In the genomic region with DNA sequence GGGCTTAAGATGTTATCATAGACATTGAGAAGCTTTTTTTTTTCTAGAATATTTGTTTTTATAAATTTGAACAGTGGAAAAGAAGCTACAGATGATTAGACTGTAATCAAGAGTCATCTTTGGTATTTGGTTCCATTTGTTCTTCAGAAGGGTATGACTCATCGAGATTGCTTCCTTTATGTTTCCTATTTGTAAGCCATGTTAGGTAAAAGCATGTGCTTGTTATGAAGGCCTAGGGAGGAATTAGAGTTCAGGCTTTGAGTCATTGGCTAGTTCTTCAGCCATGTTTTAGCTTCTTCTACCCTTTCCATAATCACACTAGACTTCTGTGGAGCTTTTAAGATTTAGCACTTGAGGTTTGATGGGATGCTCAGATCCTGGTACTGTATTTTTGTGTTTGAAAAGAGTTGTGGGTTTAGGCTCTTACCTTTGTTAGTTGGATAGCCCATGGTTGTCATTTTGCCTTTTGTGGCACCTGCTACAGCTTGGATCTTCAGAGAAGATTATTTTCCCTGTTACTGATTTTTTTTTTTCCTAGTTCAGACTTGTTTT, we compare ENCODE assay signal across 8 cellular contexts. TPM values are rescaled to one million over a fixed set of nuclear protein-coding genes. Genes with fewer than 3 reads are reported as not detected.
DNase-seq lines count a peak whose midpoint lies in the region; ATAC-seq and TF ChIP-seq lines count a peak whose summit lies in the region.
"Had no signal": no experiment of that assay in that cellular context is flagged by ENCODE, and none has a peak within 500 bp of the region (broad histone marks: within the 10 kb centered on the region; RNA-seq: fewer than 3 reads in every experiment).

No MANE protein-coding gene starts in this region.

- no peak for TF ChIP-seq CTCF in sigmoid colon (IDR thresholded peaks at IDR 0.05)

- H3K9me3 ChIP-seq in sigmoid colon: no peaks in the 10 kb centered on the region

- peaks cover 0 to 82% (median 61%) of the 10 kb centered on the region in 4 donors for H3K4me1 ChIP-seq in sigmoid colon

- TF ChIP-seq EP300 in sigmoid colon (IDR thresholded peaks at IDR 0.05): no peak

- no peak for TF ChIP-seq POLR2A in sigmoid colon (IDR thresholded peaks at IDR 0.05)

- intact Hi-C loops in sigmoid colon (cut with DNase I): loop anchor here (5.0 kb wide), 1 partner anchor 46 kb away; no protein-coding TSS in a partner anchor

- H3K36me3 ChIP-seq in sigmoid colon: peaks cover 0 to 14% (median 3%) of the 10 kb centered on the region in 4 donors

- peak overlapping the region; percentile 54 to 89 (median 76) for H3K27ac ChIP-seq in sigmoid colon

- H3K27me3 ChIP-seq in sigmoid colon: no peaks in the 10 kb centered on the region

- WGBS in sigmoid colon, 2 donors: 88% methylated on average over 1 of the region's 1 CpG

- no peak overlapping the region for H3K4me3 ChIP-seq in sigmoid colon

- ATAC-seq in GM21423 (IDR thresholded peaks at IDR 0.05; ENCODE audit: unreplicated experiment) (no peak), HG02884 (IDR thresholded peaks at IDR 0.05; ENCODE audit: unreplicated experiment) (no peak)
- ATAC-seq: natural killer cell had no signal

- DNase-seq in GM03348 (ENCODE audit: low spot score): peak; percentile 67
- DNase-seq in MV-4-11 (lab: John Stamatoyannopoulos, UW): peak; percentile 57
- DNase-seq in dermis microvascular lymphatic vessel endothelial cell (ENCODE audit: low read depth in 2 of 2): peak; percentile 18 to 87
- no peak for DNase-seq in sigmoid colon
- DNase-seq in T-helper 9 cell: no peak
- DNase-seq: natural killer cell had no signal

RNA-seq across cellular contexts. Expression of a gene that starts 44.3 kb away (rescaled TPM):
- 8.6 and 9.1 TPM in 2 replicates for total RNA-seq in dermis microvascular lymphatic vessel endothelial cell
- 10 to 100 TPM; 11.2 to 23.0 (median 14.8) TPM for total RNA-seq in sigmoid colon
- 10 to 100 TPM; 13.2 to 21.4 (median 14.1) TPM for polyA plus RNA-seq in sigmoid colon

Comparison
In these comparisons a context has a peak if more than half of its experiments do, and no peak if none do; other contexts are left out.
1. DNase-seq: peak in GM03348 (single experiment), MV-4-11 (single experiment) and dermis microvascular lymphatic vessel endothelial cell (2 of 2); none in sigmoid colon (single experiment) and T-helper 9 cell (single experiment).